27 cellular contexts compared by ENCODE assay signal in genomic region chr18:74454279-74454741, GRCh38. TPM values are rescaled to one million over a fixed set of nuclear protein-coding genes. Genes with fewer than 3 reads are reported as not detected.
DNase-seq lines count a peak whose midpoint lies in the region; ATAC-seq and TF ChIP-seq lines count a peak whose summit lies in the region.
"Had no signal": no experiment of that assay in that cellular context is flagged by ENCODE, and none has a peak within 500 bp of the region (broad histone marks: within the 10 kb centered on the region; RNA-seq: fewer than 3 reads in every experiment).

No MANE protein-coding gene starts in this region.

- peaks cover 43 to 90% (median 81%) of the 10 kb centered on the region in 10 experiments for H3K4me1 ChIP-seq in BLaER1 treated with 17β-estradiol and CSF1 and Interleukin-3, amounts not matched to agents 10 nM and 100 nM
- H3K4me1 ChIP-seq in effector memory CD4-positive, alpha-beta T cell (ENCODE audit: control insufficient read depth, insufficient read depth, low read length, poor library complexity, severe bottlenecking): peaks cover 4% of the 10 kb centered on the region
- H3K4me1 ChIP-seq: adrenal gland had no signal

- H3K27ac Mint-ChIP-seq in brain: peak overlapping the region; percentile 68 to 94 (median 87)
- no peak overlapping the region for H3K27ac Mint-ChIP-seq in osteocyte (ENCODE audit: unreplicated experiment)
- no peak overlapping the region for H3K27ac Mint-ChIP-seq in natural killer cell treated with Interleukin-12 subunit alpha and Interleukin-12 subunit beta and Interleukin-15 and Interleukin-18, amount 100 ng/mL, for 72 hours
- H3K27ac Mint-ChIP-seq: stimulated activated effector memory CD8-positive, alpha-beta T cell treated with anti-CD3 and anti-CD28 coated beads, Interleukin-12 subunit alpha, Interleukin-12 subunit beta, amount 100 ng/mL, for 72 hours had no signal

- peaks cover 0 to 3% (median 0%) of the 10 kb centered on the region in 5 experiments for H3K9me3 Mint-ChIP-seq in brain
- H3K9me3 Mint-ChIP-seq in osteocyte (ENCODE audit: unreplicated experiment): no peaks in the 10 kb centered on the region
- H3K9me3 Mint-ChIP-seq in natural killer cell treated with Interleukin-12 subunit alpha and Interleukin-12 subunit beta and Interleukin-15 and Interleukin-18, amount 100 ng/mL, for 72 hours: no peaks in the 10 kb centered on the region
- H3K9me3 Mint-ChIP-seq: activated T-cell treated with anti-CD3 and anti-CD28 coated beads, Interleukin-2, amount 50 U/mL, for 4 hours; stimulated activated effector memory CD8-positive, alpha-beta T cell treated with anti-CD3 and anti-CD28 coated beads, Interleukin-12 subunit alpha, Interleukin-12 subunit beta, amount 100 ng/mL, for 72 hours had no signal

- peaks cover 37 to 53% (median 42%) of the 10 kb centered on the region in 11 experiments; a peak in 21 of 22 replicates for H3K27me3 ChIP-seq in BLaER1 treated with 17β-estradiol and CSF1 and Interleukin-3, amounts not matched to agents 10 nM and 100 nM
- H3K27me3 ChIP-seq in effector memory CD4-positive, alpha-beta T cell (replicated peaks; ENCODE audit: control insufficient read depth, insufficient read depth, low read length, poor library complexity, severe bottlenecking): peaks cover 30% of the 10 kb centered on the region

- H3K4me3 Mint-ChIP-seq in brain (peak overlapping the region; percentile 53 to 89 (median 75)), osteocyte (ENCODE audit: unreplicated experiment) (no peak overlapping the region)
- no peak overlapping the region for H3K4me3 Mint-ChIP-seq in natural killer cell treated with Interleukin-12 subunit alpha and Interleukin-12 subunit beta and Interleukin-15 and Interleukin-18, amount 100 ng/mL, for 72 hours
- H3K4me3 Mint-ChIP-seq: activated T-cell treated with anti-CD3 and anti-CD28 coated beads, Interleukin-2, amount 50 U/mL, for 4 hours; stimulated activated effector memory CD8-positive, alpha-beta T cell treated with anti-CD3 and anti-CD28 coated beads, Interleukin-12 subunit alpha, Interleukin-12 subunit beta, amount 100 ng/mL, for 72 hours had no signal

- H3K36me3 ChIP-seq in BLaER1 treated with 17β-estradiol and CSF1 and Interleukin-3, amounts not matched to agents 10 nM and 100 nM: peaks cover 0 to 45% (median 39%) of the 10 kb centered on the region in 11 experiments; a peak in 14 of 22 replicates
- no peaks in the 10 kb centered on the region for H3K36me3 ChIP-seq in effector memory CD4-positive, alpha-beta T cell (ENCODE audit: control insufficient read depth, insufficient read depth, low read length)
- H3K36me3 ChIP-seq: adrenal gland, cardiac muscle cell, neutrophil, suprapubic skin, uterus had no signal

- peak overlapping the region; percentile 42 to 100 (median 90) for H3K4me2 ChIP-seq in BLaER1 treated with 17β-estradiol and CSF1 and Interleukin-3, amounts not matched to agents 10 nM and 100 nM
- H3K4me2 ChIP-seq: SK-N-SH had no signal

- ATAC-seq in natural killer cell treated with Interleukin-12 subunit alpha and Interleukin-12 subunit beta and Interleukin-15 and Interleukin-18, amount 100 ng/mL, for 72 hours: no peak
- no peak for ATAC-seq in GM21529 (IDR thresholded peaks at IDR 0.05; ENCODE audit: unreplicated experiment)
- ATAC-seq: activated T-cell treated with anti-CD3 and anti-CD28 coated beads, Interleukin-2, amount 50 U/mL, for 4 hours; stimulated activated effector memory CD8-positive, alpha-beta T cell treated with anti-CD3 and anti-CD28 coated beads, Interleukin-12 subunit alpha, Interleukin-12 subunit beta, amount 100 ng/mL, for 72 hours had no signal

- peaks cover 0 to 15% (median 0%) of the 10 kb centered on the region in 11 experiments; a peak in 2 of 22 replicates for H4K20me1 ChIP-seq in BLaER1 treated with 17β-estradiol and CSF1 and Interleukin-3, amounts not matched to agents 10 nM and 100 nM

- H3K4me3 ChIP-seq in BLaER1 treated with 17β-estradiol and CSF1 and Interleukin-3, amounts not matched to agents 10 nM and 100 nM: peak overlapping the region in 8 of 10 experiments; percentile 77 to 98 (median 92); a peak in 15 of 20 replicates
- H3K4me3 ChIP-seq in effector memory CD4-positive, alpha-beta T cell (ENCODE audit: insufficient read depth, low read depth, low read length, poor library complexity, severe bottlenecking): no peak overlapping the region
- H3K4me3 ChIP-seq: adrenal gland, cardiac muscle cell, suprapubic skin, uterus had no signal

- no peaks in the 10 kb centered on the region for H3K36me3 Mint-ChIP-seq in brain
- H3K36me3 Mint-ChIP-seq in osteocyte (ENCODE audit: unreplicated experiment): no peaks in the 10 kb centered on the region
- H3K36me3 Mint-ChIP-seq in natural killer cell treated with Interleukin-12 subunit alpha and Interleukin-12 subunit beta and Interleukin-15 and Interleukin-18, amount 100 ng/mL, for 72 hours: no peaks in the 10 kb centered on the region
- H3K36me3 Mint-ChIP-seq: stimulated activated effector memory CD8-positive, alpha-beta T cell treated with anti-CD3 and anti-CD28 coated beads, Interleukin-12 subunit alpha, Interleukin-12 subunit beta, amount 100 ng/mL, for 72 hours had no signal

- TF ChIP-seq CTCF in brain (conservative IDR thresholded peaks at IDR 0.05) (no peak), osteocyte (IDR thresholded peaks at IDR 0.05) (no peak)

- peaks cover 46% of the 10 kb centered on the region for H3K4me1 Mint-ChIP-seq in brain
- peaks cover 6% of the 10 kb centered on the region for H3K4me1 Mint-ChIP-seq in osteocyte (ENCODE audit: unreplicated experiment)
- no peaks in the 10 kb centered on the region for H3K4me1 Mint-ChIP-seq in natural killer cell treated with Interleukin-12 subunit alpha and Interleukin-12 subunit beta and Interleukin-15 and Interleukin-18, amount 100 ng/mL, for 72 hours (ENCODE audit: low read depth in 2 of 2)

- H3K9ac ChIP-seq in BLaER1 treated with 17β-estradiol and CSF1 and Interleukin-3, amounts not matched to agents 10 nM and 100 nM: peak overlapping the region in 10 of 11 experiments; percentile 2 to 98 (median 94); a peak in 18 of 22 replicates
- H3K9ac ChIP-seq: SK-N-SH had no signal

- H3K27me3 Mint-ChIP-seq in brain (peaks cover 38% of the 10 kb centered on the region), osteocyte (ENCODE audit: unreplicated experiment) (peaks cover 55% of the 10 kb centered on the region)
- peaks cover 25 to 45% of the 10 kb centered on the region in 2 donors for H3K27me3 Mint-ChIP-seq in natural killer cell treated with Interleukin-12 subunit alpha and Interleukin-12 subunit beta and Interleukin-15 and Interleukin-18, amount 100 ng/mL, for 72 hours

- DNase-seq in hypothalamus (lab: John Stamatoyannopoulos, UW) (peak in 42 of 51 donors; percentile 13 to 89 (median 62)), osteocyte (ENCODE audit: extremely low spot score, unreplicated experiment) (peak; percentile 80), SIG-M5 treated with dmso at 0.1 percent for 504 hours (lab: John Stamatoyannopoulos, UW; ENCODE audit: unreplicated experiment) (no peak)
- DNase-seq in natural killer cell treated with Interleukin-12 subunit alpha and Interleukin-12 subunit beta and Interleukin-15 and Interleukin-18, amount 100 ng/mL, for 72 hours (ENCODE audit: low spot score): no peak
- DNase-seq in effector memory CD4-positive, alpha-beta T cell: no peak
- DNase-seq: activated CD4-positive, alpha-beta T cell treated with anti-CD3 and anti-CD28 coated beads for 48 hours; activated naive CD4-positive, alpha-beta T cell; activated T-cell treated with anti-CD3 and anti-CD28 coated beads, Interleukin-2, amount 50 U/mL, for 4 hours; NCI-H1092; NCI-H187 treated with DMSO at 0.1 percent for 48 hours; NCI-H526 treated with DMSO at 0.1 percent for 48 hours; SK-N-SH; T-helper 2 cell; uterus had no signal

- H3K9me3 ChIP-seq in BLaER1 treated with 17β-estradiol and CSF1 and Interleukin-3, amounts not matched to agents 10 nM and 100 nM (replicated peaks in 1 of 11): no peaks in the 10 kb centered on the region
- H3K9me3 ChIP-seq in effector memory CD4-positive, alpha-beta T cell (ENCODE audit: control insufficient read depth, low read length): no peaks in the 10 kb centered on the region
- H3K9me3 ChIP-seq: adrenal gland, neutrophil, SK-N-SH, suprapubic skin, uterus had no signal

- peak overlapping the region in 9 of 11 experiments; percentile 3 to 98 (median 94); a peak in 18 of 22 replicates for H3K27ac ChIP-seq in BLaER1 treated with 17β-estradiol and CSF1 and Interleukin-3, amounts not matched to agents 10 nM and 100 nM
- H3K27ac ChIP-seq in effector memory CD4-positive, alpha-beta T cell (ENCODE audit: insufficient read depth, low read length, poor library complexity, severe bottlenecking): no peak overlapping the region
- H3K27ac ChIP-seq: adrenal gland, cardiac muscle cell, epithelial cell of prostate, neutrophil, suprapubic skin, uterus had no signal

RNA-seq across cellular contexts. Expression of gene DIPK1C, which starts 2.8 kb away (rescaled TPM):
- 10.0 TPM for polyA plus RNA-seq in brain (ENCODE audit: insufficient read depth, low read depth, low replicate concordance)
- not detected in 2 replicates for total RNA-seq in osteocyte
- total RNA-seq in natural killer cell treated with Interleukin-12 subunit alpha and Interleukin-12 subunit beta and Interleukin-15 and Interleukin-18, amount 100 ng/mL, for 72 hours: not detected
- total RNA-seq: A673; activated T-cell treated with anti-CD3 and anti-CD28 coated beads, Interleukin-2, amount 50 U/mL, for 4 hours; cardiac muscle cell; fibroblast of villous mesenchyme; renal cortical epithelial cell had no signal
- polyA plus RNA-seq: BJ, cardiac muscle cell, SK-N-SH had no signal

RNA-seq across cellular contexts. Expression of gene CNDP2, which starts 41.9 kb away (rescaled TPM):
- polyA plus RNA-seq in brain (ENCODE audit: insufficient read depth, low read depth, low replicate concordance): 220 TPM
- total RNA-seq in osteocyte: 75.2 and 78.8 TPM in 2 replicates
- 100 to 1,000 TPM; 152 to 215 TPM for total RNA-seq in natural killer cell treated with Interleukin-12 subunit alpha and Interleukin-12 subunit beta and Interleukin-15 and Interleukin-18, amount 100 ng/mL, for 72 hours

Comparison
In these comparisons a context has a peak if more than half of its experiments do, and no peak if none do; other contexts are left out.
1. H3K27ac Mint-ChIP-seq: peak in brain (5 of 5); none in osteocyte (single experiment) and natural killer cell treated with Interleukin-12 subunit alpha and Interleukin-12 subunit beta and Interleukin-15 and Interleukin-18, amount 100 ng/mL, for 72 hours (0 of 2).
2. H3K4me3 Mint-ChIP-seq: peak in brain (5 of 5); none in osteocyte (single experiment) and natural killer cell treated with Interleukin-12 subunit alpha and Interleukin-12 subunit beta and Interleukin-15 and Interleukin-18, amount 100 ng/mL, for 72 hours (single experiment).
3. DNase-seq: peak in hypothalamus (42 of 51) and osteocyte (single experiment); none in SIG-M5 treated with dmso at 0.1 percent for 504 hours (single experiment), natural killer cell treated with Interleukin-12 subunit alpha and Interleukin-12 subunit beta and Interleukin-15 and Interleukin-18, amount 100 ng/mL, for 72 hours (single experiment) and effector memory CD4-positive, alpha-beta T cell (0 of 3).